2 cellular contexts compared by ENCODE assay signal in genomic region chr1:9402256-9402616, GRCh38.
TF ChIP-seq lines count a peak whose summit lies in the region.

No MANE protein-coding gene starts in this region.

TF ChIP-seq in A549, 52 proteins besides CTCF, POLR2A, EP300 and RAD21 (continued from another document):
- TF ChIP-seq REST (IDR thresholded peaks at IDR 0.05), result no peak
- TF ChIP-seq KDM5A (IDR thresholded peaks at IDR 0.05), result no peak
- no peak for TF ChIP-seq ESRRA (IDR thresholded peaks at IDR 0.05; ENCODE audit: borderline replicate concordance, low read length)
- TF ChIP-seq BHLHE40 (IDR thresholded peaks at IDR 0.05; ENCODE audit: low read depth, low read length), result no peak
- no peak for TF ChIP-seq NR3C1 (IDR thresholded peaks at IDR 0.05)
- TF ChIP-seq KDM1A (IDR thresholded peaks at IDR 0.05; ENCODE audit: low read depth), result no peak
- no peak for TF ChIP-seq EHMT2 (IDR thresholded peaks at IDR 0.05; ENCODE audit: low read depth)
- TF ChIP-seq ELK1 (IDR thresholded peaks at IDR 0.05; ENCODE audit: low read depth, low read length), result no peak
- TF ChIP-seq, protein P1, sequence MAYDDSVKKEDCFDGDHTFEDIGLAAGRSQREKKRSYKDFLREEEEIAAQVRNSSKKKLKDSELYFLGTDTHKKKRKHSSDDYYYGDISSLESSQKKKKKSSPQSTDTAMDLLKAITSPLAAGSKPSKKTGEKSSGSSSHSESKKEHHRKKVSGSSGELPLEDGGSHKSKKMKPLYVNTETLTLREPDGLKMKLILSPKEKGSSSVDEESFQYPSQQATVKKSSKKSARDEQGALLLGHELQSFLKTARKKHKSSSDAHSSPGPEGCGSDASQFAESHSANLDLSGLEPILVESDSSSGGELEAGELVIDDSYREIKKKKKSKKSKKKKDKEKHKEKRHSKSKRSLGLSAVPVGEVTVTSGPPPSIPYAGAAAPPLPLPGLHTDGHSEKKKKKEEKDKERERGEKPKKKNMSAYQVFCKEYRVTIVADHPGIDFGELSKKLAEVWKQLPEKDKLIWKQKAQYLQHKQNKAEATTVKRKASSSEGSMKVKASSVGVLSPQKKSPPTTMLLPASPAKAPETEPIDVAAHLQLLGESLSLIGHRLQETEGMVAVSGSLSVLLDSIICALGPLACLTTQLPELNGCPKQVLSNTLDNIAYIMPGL (CRISPR knock-in tag; IDR thresholded peaks at IDR 0.05; ENCODE audit: borderline replicate concordance), result no peak
- TF ChIP-seq MAFK (IDR thresholded peaks at IDR 0.05; ENCODE audit: partially characterized antibody), result no peak

TF ChIP-seq in endothelial cell of umbilical vein, 7 proteins besides CTCF, POLR2A, EP300 and RAD21 (continued from another document):
- TF ChIP-seq MAX (IDR thresholded peaks at IDR 0.05; ENCODE audit: insufficient read depth, insufficient read length) (no peak), JUN (IDR thresholded peaks at IDR 0.05; ENCODE audit: borderline replicate concordance, insufficient read depth, insufficient read length, low read depth) (no peak), FOS (IDR thresholded peaks at IDR 0.05; ENCODE audit: borderline replicate concordance, insufficient read depth, low read length) (no peak)
